ENCODE assay signal across 11 cellular contexts in genomic region chr9:4515958-4516375, GRCh38. TPM values are rescaled to one million over a fixed set of nuclear protein-coding genes. Genes with fewer than 3 reads are reported as not detected.
A peak's percentile ranks its signal among the peaks of the same experiment; 100 is the strongest.
DNase-seq lines count a peak whose midpoint lies in the region; ATAC-seq and TF ChIP-seq lines count a peak whose summit lies in the region.
"Had no signal": no experiment of that assay in that cellular context is flagged by ENCODE, and none has a peak within 500 bp of the region (broad histone marks: within the 10 kb centered on the region; RNA-seq: fewer than 3 reads in every experiment).

No MANE protein-coding gene starts in this region.

- H3K9me3 Mint-ChIP-seq in activated naive CD8-positive, alpha-beta T cell treated with anti-CD3 and anti-CD28 coated beads, Interleukin-2, amount 50 U/mL, for 24 hours: no peaks in the 10 kb centered on the region

- no peak overlapping the region for H3K27ac ChIP-seq in stomach

- H3K4me1 ChIP-seq in stomach: no peaks in the 10 kb centered on the region

- intact Hi-C loops in stomach (cut with DNase I; ENCODE audit: low total_unique reads): no loop called here

- TF ChIP-seq EP300 in stomach (IDR thresholded peaks at IDR 0.05): no peak

- H3K27ac Mint-ChIP-seq in activated naive CD8-positive, alpha-beta T cell treated with anti-CD3 and anti-CD28 coated beads, Interleukin-2, amount 50 U/mL, for 24 hours: no peak overlapping the region

- H3K4me3 Mint-ChIP-seq in activated naive CD8-positive, alpha-beta T cell treated with anti-CD3 and anti-CD28 coated beads, Interleukin-2, amount 50 U/mL, for 24 hours: no peak overlapping the region

- no peaks in the 10 kb centered on the region for H3K9me3 ChIP-seq in stomach

- no peak overlapping the region for H3K4me3 ChIP-seq in AG10803 (ENCODE audit: low read length)
- H3K4me3 ChIP-seq in stomach: no peak overlapping the region

- ATAC-seq in GM19438 (IDR thresholded peaks at IDR 0.05; ENCODE audit: low read depth, unreplicated experiment) (peak; percentile 63), HG03342 (IDR thresholded peaks at IDR 0.05; ENCODE audit: unreplicated experiment) (peak; percentile 57), HG02970 (IDR thresholded peaks at IDR 0.05; ENCODE audit: low FRiP score, unreplicated experiment) (no peak)
- no peak for ATAC-seq in activated naive CD8-positive, alpha-beta T cell treated with anti-CD3 and anti-CD28 coated beads, Interleukin-2, amount 50 U/mL, for 24 hours
- ATAC-seq: HCT116 had no signal

- DNase-seq in AG10803 (ENCODE audit: low read depth) (peak; percentile 66), fibroblast of gingiva (ENCODE audit: low read depth) (peak; percentile 63), kidney tubule cell (ENCODE audit: low spot score) (no peak), stomach (no peak)
- DNase-seq in activated naive CD8-positive, alpha-beta T cell treated with anti-CD3 and anti-CD28 coated beads, Interleukin-2, amount 50 U/mL, for 24 hours: no peak
- DNase-seq: NCI-H748 treated with DMSO at 0.1 percent for 48 hours had no signal

- no peaks in the 10 kb centered on the region for H3K27me3 ChIP-seq in stomach

- H3K4me1 Mint-ChIP-seq in activated naive CD8-positive, alpha-beta T cell treated with anti-CD3 and anti-CD28 coated beads, Interleukin-2, amount 50 U/mL, for 24 hours: peaks cover 19% of the 10 kb centered on the region

- H3K36me3 Mint-ChIP-seq in activated naive CD8-positive, alpha-beta T cell treated with anti-CD3 and anti-CD28 coated beads, Interleukin-2, amount 50 U/mL, for 24 hours (ENCODE audit: low read depth): no peaks in the 10 kb centered on the region

- no peak for TF ChIP-seq CTCF in AG10803 (conservative IDR thresholded peaks at IDR 0.05; ENCODE audit: low read length)
- TF ChIP-seq CTCF in stomach (IDR thresholded peaks at IDR 0.05): no peak

- 41 to 65% (median 53%) methylated on average over 1 of the region's 1 CpG for WGBS in stomach, 5 donors

- TF ChIP-seq POLR2A in stomach (IDR thresholded peaks at IDR 0.05): no peak

- H3K27me3 Mint-ChIP-seq in activated naive CD8-positive, alpha-beta T cell treated with anti-CD3 and anti-CD28 coated beads, Interleukin-2, amount 50 U/mL, for 24 hours: no peaks in the 10 kb centered on the region

- H3K36me3 ChIP-seq in stomach: no peaks in the 10 kb centered on the region

RNA-seq across cellular contexts. Expression of gene SLC1A1, which starts 25.7 kb away (rescaled TPM):
- total RNA-seq in stomach: 10 to 100 TPM in 1 of 5 donors, 1 to 10 TPM in 2, under 1 TPM in 1, not detected in 1; 0.58 to 13.3 (median 6.1) TPM
- 1 to 10 TPM; 1.4 to 2.7 (median 2.1) TPM for polyA plus RNA-seq in stomach
- total RNA-seq: skeletal muscle tissue had no signal

Comparison
In these comparisons a context has a peak if more than half of its experiments do, and no peak if none do; other contexts are left out.
1. DNase-seq: peak in AG10803 (single experiment) and fibroblast of gingiva (single experiment); none in activated naive CD8-positive, alpha-beta T cell treated with anti-CD3 and anti-CD28 coated beads, Interleukin-2, amount 50 U/mL, for 24 hours (single experiment), kidney tubule cell (single experiment) and stomach (single experiment).
2. ATAC-seq: peak in GM19438 (single experiment) and HG03342 (single experiment); none in HG02970 (single experiment) and activated naive CD8-positive, alpha-beta T cell treated with anti-CD3 and anti-CD28 coated beads, Interleukin-2, amount 50 U/mL, for 24 hours (single experiment).